8 cellular contexts compared by ENCODE assay signal in genomic region chr17:47694818-47695663, GRCh38. TPM values are rescaled to one million over a fixed set of nuclear protein-coding genes. Genes with fewer than 3 reads are reported as not detected.
A peak's percentile ranks its signal among the peaks of the same experiment; 100 is the strongest.
DNase-seq lines count a peak whose midpoint lies in the region; ATAC-seq and TF ChIP-seq lines count a peak whose summit lies in the region.

No MANE protein-coding gene starts in this region.

- H3K4me3 Mint-ChIP-seq in stimulated activated memory B cell treated with anti-CD40 and anti-IgM and Interleukin-4, amounts not matched to agents 10 μg/mL and 1 μg/mL and 100 μg/mL, for 72 hours = peak overlapping the region; percentile 73

- peak overlapping the region; percentile 65 for H3K4me3 ChIP-seq in AG04450 (ENCODE audit: low read depth, low read length)

- H3K27ac Mint-ChIP-seq in stimulated activated memory B cell treated with anti-CD40 and anti-IgM and Interleukin-4, amounts not matched to agents 10 μg/mL and 1 μg/mL and 100 μg/mL, for 72 hours = peak overlapping the region; percentile 78

- H3K36me3 Mint-ChIP-seq in stimulated activated memory B cell treated with anti-CD40 and anti-IgM and Interleukin-4, amounts not matched to agents 10 μg/mL and 1 μg/mL and 100 μg/mL, for 72 hours = no peaks in the 10 kb centered on the region

- ATAC-seq in stimulated activated memory B cell treated with anti-CD40 and anti-IgM and Interleukin-4, amounts not matched to agents 10 μg/mL and 1 μg/mL and 100 μg/mL, for 72 hours = peak; percentile 59
- no peak for ATAC-seq in HG02610 (IDR thresholded peaks at IDR 0.05; ENCODE audit: unreplicated experiment)
- ATAC-seq in GM21717 (IDR thresholded peaks at IDR 0.05; ENCODE audit: unreplicated experiment) = no peak

- H3K27ac ChIP-seq in AG04450 (ENCODE audit: low read depth, low read length) = peak overlapping the region; percentile 11

- H3K9me3 ChIP-seq in AG04450 (ENCODE audit: control insufficient read depth, insufficient read depth, low read length) = no peaks in the 10 kb centered on the region

- no peaks in the 10 kb centered on the region for H3K9me3 Mint-ChIP-seq in stimulated activated memory B cell treated with anti-CD40 and anti-IgM and Interleukin-4, amounts not matched to agents 10 μg/mL and 1 μg/mL and 100 μg/mL, for 72 hours

- DNase-seq in AG04450 (ENCODE audit: low read depth, low spot score) (no peak), HuH-7 (ENCODE audit: low spot score) (peak; percentile 21), dermis blood vessel endothelial cell (peak; percentile 60), lung microvascular endothelial cell (ENCODE audit: low read depth in 2 of 2) (peak; percentile 52 to 66)
- DNase-seq in activated CD4-positive, alpha-beta T cell treated with anti-CD3 and anti-CD28 coated beads for 4 hours = peak; percentile 65 to 77

- H3K27me3 Mint-ChIP-seq in stimulated activated memory B cell treated with anti-CD40 and anti-IgM and Interleukin-4, amounts not matched to agents 10 μg/mL and 1 μg/mL and 100 μg/mL, for 72 hours = no peaks in the 10 kb centered on the region

- H3K27me3 ChIP-seq in AG04450 (ENCODE audit: control insufficient read depth, insufficient read depth, low read length) = no peaks in the 10 kb centered on the region

- CTCF ChIA-PET in AG04450 (lab: Charles Lee) = interaction anchor here (0.7 kb wide), 1 partner anchor 129 kb away, joined by 4 read pairs; no protein-coding TSS in a partner anchor

- POLR2A ChIA-PET in AG04450 (lab: Yijun Ruan, JAX) = interaction anchor here (0.5 to 1.2 kb wide), 4 partner anchors 11 to 816 kb away, joined by 3 to 5 read pairs (median 3); no protein-coding TSS in a partner anchor

- no peak for TF ChIP-seq CTCF in AG04450 (IDR thresholded peaks at IDR 0.05; ENCODE audit: low read depth, low read length)

- H3K4me1 Mint-ChIP-seq in stimulated activated memory B cell treated with anti-CD40 and anti-IgM and Interleukin-4, amounts not matched to agents 10 μg/mL and 1 μg/mL and 100 μg/mL, for 72 hours = peaks cover 54% of the 10 kb centered on the region

RNA-seq across cellular contexts. Expression of gene TBKBP1, which starts 1.1 kb away (rescaled TPM):
- polyA plus RNA-seq in AG04450 (2011; rRNA removed) = 4.8 and 5.5 TPM in 2 replicates
- 3.9 and 7.1 TPM in 2 replicates for polyA minus RNA-seq in AG04450 (2011; rRNA and poly(A)+ RNA removed)
- 14.8 and 20.2 TPM in 2 replicates for total RNA-seq in dermis blood vessel endothelial cell
- 5.6 and 5.7 TPM in 2 replicates for total RNA-seq in lung microvascular endothelial cell

RNA-seq across cellular contexts. Expression of gene TBX21, which starts 38.0 kb away (rescaled TPM):
- polyA plus RNA-seq in AG04450 (2011; rRNA removed) = not detected in 2 replicates
- not detected in 2 replicates for polyA minus RNA-seq in AG04450 (2011; rRNA and poly(A)+ RNA removed)
- not detected in 2 replicates for total RNA-seq in dermis blood vessel endothelial cell
- total RNA-seq in lung microvascular endothelial cell = not detected in 2 replicates

RNA-seq across cellular contexts. Expression of gene KPNB1, which starts 45.3 kb away (rescaled TPM):
- polyA plus RNA-seq in AG04450 (2011; rRNA removed) = 207 and 212 TPM in 2 replicates
- 250 and 270 TPM in 2 replicates for polyA minus RNA-seq in AG04450 (2011; rRNA and poly(A)+ RNA removed)
- total RNA-seq in dermis blood vessel endothelial cell (394 and 596 TPM in 2 replicates), lung microvascular endothelial cell (167 and 179 TPM in 2 replicates)
